Comparison of ENCODE assay signal across 19 cellular contexts in the genomic region with DNA sequence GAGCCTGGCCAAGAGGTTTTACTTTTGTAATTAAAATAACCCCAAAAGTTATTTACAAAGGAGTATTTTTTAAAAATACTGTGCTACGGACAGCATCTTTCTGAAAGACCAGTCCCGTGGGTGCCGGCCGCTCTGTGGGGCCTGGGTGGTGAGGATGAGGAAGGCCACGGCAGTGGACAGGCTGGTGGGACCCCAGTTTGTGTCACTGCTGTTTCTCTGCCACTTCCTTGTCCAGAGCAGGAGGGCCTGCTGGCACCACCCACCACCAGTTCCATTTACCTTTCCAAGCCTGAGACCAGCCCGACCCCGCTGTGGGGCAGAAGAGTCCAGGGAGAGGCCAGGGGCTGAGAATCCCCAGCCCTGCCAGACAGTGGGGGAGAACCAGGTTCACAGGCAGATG. TPM values are rescaled to one million over a fixed set of nuclear protein-coding genes. Genes with fewer than 3 reads are reported as not detected.
DNase-seq lines count a peak whose midpoint lies in the region; ATAC-seq and TF ChIP-seq lines count a peak whose summit lies in the region.
"Had no signal": no experiment of that assay in that cellular context is flagged by ENCODE, and none has a peak within 500 bp of the region (broad histone marks: within the 10 kb centered on the region; RNA-seq: fewer than 3 reads in every experiment).

No MANE protein-coding gene starts in this region.

- TF ChIP-seq POLR2A in breast epithelium (IDR thresholded peaks at IDR 0.05) = no peak
- no peak for TF ChIP-seq POLR2A in uterus (IDR thresholded peaks at IDR 0.05)

- CTCF ChIA-PET in MCF 10A (lab: Yijun Ruan, JAX) = interaction anchor here (0.6 to 2.0 kb wide), 2 partner anchors 21 to 38 kb away, joined by 4 to 11 read pairs; a partner anchor contains a TSS

- H3K36me3 Mint-ChIP-seq in MCF 10A (ENCODE audit: insufficient read depth, unreplicated experiment) (peaks cover 50% of the 10 kb centered on the region), nephron progenitor cell (ENCODE audit: low read depth) (peaks cover 42% of the 10 kb centered on the region)
- peaks cover 16% of the 10 kb centered on the region for H3K36me3 Mint-ChIP-seq in activated naive CD8-positive, alpha-beta T cell treated with anti-CD3 and anti-CD28 coated beads for 36 hours

- no peak overlapping the region for H3K4me3 ChIP-seq in breast epithelium
- no peak overlapping the region for H3K4me3 ChIP-seq in uterus
- H3K4me3 ChIP-seq: SJCRH30 had no signal

- POLR2A ChIA-PET in MCF 10A (lab: Yijun Ruan, JAX) = interaction anchor here (0.7 kb wide), 1 partner anchor 20 kb away, joined by 4 read pairs; no protein-coding TSS in a partner anchor

- intact Hi-C loops in breast epithelium (cut with DNase I; ENCODE audit: low total_unique reads) (no loop called here), MCF 10A (cut with micrococcal nuclease) (no loop called here), left ventricle myocardium superior (cut with micrococcal nuclease) (no loop called here), uterus (cut with DNase I; ENCODE audit: low total_unique reads) (no loop called here)

- H3K9me3 ChIP-seq in breast epithelium (no peaks in the 10 kb centered on the region), uterus (no peaks in the 10 kb centered on the region)
- H3K9me3 ChIP-seq: SJCRH30 had no signal

- H3K4me3 Mint-ChIP-seq in MCF 10A (ENCODE audit: unreplicated experiment) = no peak overlapping the region
- H3K4me3 Mint-ChIP-seq in nephron progenitor cell = no peak overlapping the region
- H3K4me3 Mint-ChIP-seq in activated naive CD8-positive, alpha-beta T cell treated with anti-CD3 and anti-CD28 coated beads for 36 hours = no peak overlapping the region
- H3K4me3 Mint-ChIP-seq: B cell; CD4-positive, alpha-beta T cell had no signal

- no TSS peak for BruUV-seq in MCF 10A (replicated peaks; lab: Mats Ljungman, UMichigan)

- H3K27ac ChIP-seq in breast epithelium = peak overlapping the region; percentile 29 to 62
- peak overlapping the region; percentile 19 to 57 for H3K27ac ChIP-seq in uterus
- H3K27ac ChIP-seq: 22Rv1, SJCRH30 had no signal

- no peak for ATAC-seq in left ventricle myocardium superior

- DNase-seq in breast epithelium (ENCODE audit: low spot score in 2 of 2) (no peak), MCF 10A (ENCODE audit: unreplicated experiment) (no peak), left ventricle myocardium superior (peak; percentile 21), nephron progenitor cell (no peak), uterus (no peak), DMS114 treated with DMSO at 0.1 percent for 48 hours (lab: John Stamatoyannopoulos, UW; ENCODE audit: unreplicated experiment) (no peak)
- DNase-seq in activated T-cell treated with anti-CD3 and anti-CD28 coated beads, Interleukin-2, amount 50 U/mL, for 1 hour = no peak
- no peak for DNase-seq in activated naive CD8-positive, alpha-beta T cell treated with anti-CD3 and anti-CD28 coated beads for 36 hours
- DNase-seq: CD4-positive, alpha-beta T cell; DMS53; H7; Karpas-422; MM.1S; NCI-H1105 treated with DMSO at 0.1 percent for 48 hours; NCI-H1694 treated with DMSO at 0.1 percent for 48 hours; NCI-H69; SJCRH30 had no signal

- H3K9me3 Mint-ChIP-seq in MCF 10A (ENCODE audit: unreplicated experiment) (no peaks in the 10 kb centered on the region), nephron progenitor cell (no peaks in the 10 kb centered on the region)
- H3K9me3 Mint-ChIP-seq in activated naive CD8-positive, alpha-beta T cell treated with anti-CD3 and anti-CD28 coated beads for 36 hours = no peaks in the 10 kb centered on the region
- H3K9me3 Mint-ChIP-seq: CD4-positive, alpha-beta T cell had no signal

- H3K4me1 ChIP-seq in breast epithelium (peaks cover 0 to 4% of the 10 kb centered on the region in 2 donors), uterus (no peaks in the 10 kb centered on the region)
- H3K4me1 ChIP-seq: SJCRH30 had no signal

- H3K36me3 ChIP-seq in breast epithelium (peaks cover 6% of the 10 kb centered on the region), uterus (no peaks in the 10 kb centered on the region)

- H3K27ac Mint-ChIP-seq in MCF 10A (ENCODE audit: low read depth, unreplicated experiment) (no peak overlapping the region), nephron progenitor cell (peak overlapping the region; percentile 54)
- H3K27ac Mint-ChIP-seq in activated naive CD8-positive, alpha-beta T cell treated with anti-CD3 and anti-CD28 coated beads for 36 hours = no peak overlapping the region
- H3K27ac Mint-ChIP-seq: B cell; CD4-positive, alpha-beta T cell had no signal

- H3K27me3 Mint-ChIP-seq in MCF 10A (ENCODE audit: insufficient read depth, unreplicated experiment) (no peaks in the 10 kb centered on the region), nephron progenitor cell (ENCODE audit: low read depth, poor library complexity) (peaks cover 2% of the 10 kb centered on the region)
- no peaks in the 10 kb centered on the region for H3K27me3 Mint-ChIP-seq in activated naive CD8-positive, alpha-beta T cell treated with anti-CD3 and anti-CD28 coated beads for 36 hours
- H3K27me3 Mint-ChIP-seq: B cell; CD4-positive, alpha-beta T cell had no signal

- TF ChIP-seq CTCF in breast epithelium (IDR thresholded peaks at IDR 0.05) (no peak), MCF 10A (IDR thresholded peaks at IDR 0.05; ENCODE audit: unreplicated experiment) (no peak), nephron progenitor cell (IDR thresholded peaks at IDR 0.05) (no peak), uterus (IDR thresholded peaks at IDR 0.05) (no peak)

- H3K4me1 Mint-ChIP-seq in MCF 10A (ENCODE audit: insufficient read depth, unreplicated experiment) = peaks cover 16% of the 10 kb centered on the region
- peaks cover 56% of the 10 kb centered on the region for H3K4me1 Mint-ChIP-seq in nephron progenitor cell
- peaks cover under 1% of the 10 kb centered on the region for H3K4me1 Mint-ChIP-seq in activated naive CD8-positive, alpha-beta T cell treated with anti-CD3 and anti-CD28 coated beads for 36 hours
- H3K4me1 Mint-ChIP-seq: B cell had no signal

- no peaks in the 10 kb centered on the region for H3K27me3 ChIP-seq in breast epithelium
- H3K27me3 ChIP-seq in uterus = no peaks in the 10 kb centered on the region
- H3K27me3 ChIP-seq: SJCRH30 had no signal

RNA-seq across cellular contexts. Expression of a gene that starts 23.8 kb away (rescaled TPM):
- total RNA-seq in breast epithelium = 10 to 100 TPM; 28.6 to 30.8 (median 29.7) TPM
- 53.7 and 58.1 TPM in 2 replicates for total RNA-seq in MCF 10A (2022)
- 53.3 TPM for total RNA-seq in left ventricle myocardium superior
- total RNA-seq in uterus = 10 to 100 TPM; 14.1 to 71.7 (median 39.3) TPM
- total RNA-seq in activated naive CD8-positive, alpha-beta T cell treated with anti-CD3 and anti-CD28 coated beads for 36 hours = 100 to 1,000 TPM; 169 to 172 TPM

RNA-seq across cellular contexts. Expression of a gene that starts 38.2 kb away (rescaled TPM):
- 10 to 100 TPM; 29.3 to 59.6 (median 57.8) TPM for total RNA-seq in breast epithelium
- 91.3 and 142 TPM in 2 replicates for total RNA-seq in MCF 10A (2022)
- 115 TPM for total RNA-seq in left ventricle myocardium superior
- total RNA-seq in uterus = 100 to 1,000 TPM in 1 of 4 donors, 10 to 100 TPM in 3; 41.1 to 117 (median 62.9) TPM
- total RNA-seq in activated naive CD8-positive, alpha-beta T cell treated with anti-CD3 and anti-CD28 coated beads for 36 hours = 100 to 1,000 TPM; 125 to 136 TPM

RNA-seq across cellular contexts. Expression of a gene that starts 55.7 kb away (rescaled TPM):
- total RNA-seq in breast epithelium (1 to 10 TPM in 2 of 3 donors, under 1 TPM in 1; 0.32 to 9.5 (median 5.6) TPM), MCF 10A (2022) (4.0 and 5.2 TPM in 2 replicates), left ventricle myocardium superior (0.20 TPM), uterus (10 to 100 TPM in 2 of 4 donors, 1 to 10 TPM in 1, not detected in 1; 7.2 to 47.1 (median 14.9) TPM)
- under 1 TPM; 0.44 to 0.52 TPM for total RNA-seq in activated naive CD8-positive, alpha-beta T cell treated with anti-CD3 and anti-CD28 coated beads for 36 hours
- total RNA-seq: B cell; CD4-positive, alpha-beta T cell had no signal
